ENCODE assay signal across 10 cellular contexts in genomic region chr5:40441733-40442132, GRCh38.
DNase-seq lines count a peak whose midpoint lies in the region; ATAC-seq and TF ChIP-seq lines count a peak whose summit lies in the region.
"Had no signal": no experiment of that assay in that cellular context is flagged by ENCODE, and none has a peak within 500 bp of the region (broad histone marks: within the 10 kb centered on the region; RNA-seq: fewer than 3 reads in every experiment).

No MANE protein-coding gene starts in this region.

- H2AFZ ChIP-seq in hepatocyte = no peak overlapping the region

- 77% methylated on average over 4 of the region's 4 CpGs for WGBS in hepatocyte (ENCODE audit: low lambda C conversion rate, missing lambda C conversion rate)
- 42 to 56% methylated on average over 4 of the region's 4 CpGs for WGBS in transverse colon (ENCODE audit: low coverage in 1 of 2), 2 donors

- H3K27ac Mint-ChIP-seq in activated CD8-positive, alpha-beta memory T cell treated with anti-CD3 and anti-CD28 coated beads, Interleukin-2, amount 10 ng/mL, durations not matched to agents 7 days and 5 days = peak overlapping the region; percentile 84

- peaks cover 52% of the 10 kb centered on the region for H3K4me1 Mint-ChIP-seq in activated CD8-positive, alpha-beta memory T cell treated with anti-CD3 and anti-CD28 coated beads, Interleukin-2, amount 10 ng/mL, durations not matched to agents 7 days and 5 days

- intact Hi-C loops in Right ventricle myocardium inferior (cut with DNase I) = no loop called here
- intact Hi-C loops in Right ventricle myocardium superior (cut with DNase I) = no loop called here
- intact Hi-C loops in transverse colon (cut with DNase I; ENCODE audit: low total_unique reads) = no loop called here

- no peaks in the 10 kb centered on the region for H3K9me2 ChIP-seq in hepatocyte (replicated peaks; ENCODE audit: insufficient read depth)

- H3K4me3 ChIP-seq in hepatocyte = no peak overlapping the region
- H3K4me3 ChIP-seq in transverse colon = no peak overlapping the region
- H3K4me3 ChIP-seq: psoas muscle had no signal

- TF ChIP-seq CTCF in hepatocyte (IDR thresholded peaks at IDR 0.05; ENCODE audit: poor library complexity) (no peak), transverse colon (IDR thresholded peaks at IDR 0.05) (no peak)

- H3K36me3 ChIP-seq in hepatocyte (replicated peaks; ENCODE audit: insufficient read depth, low read depth) = no peaks in the 10 kb centered on the region
- H3K36me3 ChIP-seq in transverse colon = no peaks in the 10 kb centered on the region

- H3K4me1 ChIP-seq in hepatocyte (ENCODE audit: insufficient read depth) = peaks cover 4% of the 10 kb centered on the region
- H3K4me1 ChIP-seq in transverse colon = peaks cover 3 to 33% (median 12%) of the 10 kb centered on the region in 4 donors
- H3K4me1 ChIP-seq: psoas muscle had no signal

- no peaks in the 10 kb centered on the region for H4K20me1 ChIP-seq in hepatocyte (ENCODE audit: insufficient read depth, poor library complexity, severe bottlenecking)

- ATAC-seq in Right ventricle myocardium inferior (no peak), Right ventricle myocardium superior (ENCODE audit: poor library complexity) (no peak)
- peak; percentile 55 for ATAC-seq in activated CD8-positive, alpha-beta memory T cell treated with anti-CD3 and anti-CD28 coated beads, Interleukin-2, amount 10 ng/mL, durations not matched to agents 7 days and 5 days
- ATAC-seq: psoas muscle had no signal

- no peaks in the 10 kb centered on the region for H3K79me2 ChIP-seq in hepatocyte

- H3K27ac ChIP-seq in hepatocyte (peak overlapping the region; percentile 89), transverse colon (peak overlapping the region; percentile 48 to 79 (median 64))
- H3K27ac ChIP-seq: psoas muscle had no signal

- H3K36me3 Mint-ChIP-seq in activated CD8-positive, alpha-beta memory T cell treated with anti-CD3 and anti-CD28 coated beads, Interleukin-2, amount 10 ng/mL, durations not matched to agents 7 days and 5 days = peaks cover 37% of the 10 kb centered on the region

- peak overlapping the region; percentile 52 for H3K4me2 ChIP-seq in hepatocyte

- no peak for TF ChIP-seq EP300 in transverse colon (IDR thresholded peaks at IDR 0.05; ENCODE audit: low read depth)

- H3K4me3 Mint-ChIP-seq in activated CD8-positive, alpha-beta memory T cell treated with anti-CD3 and anti-CD28 coated beads, Interleukin-2, amount 10 ng/mL, durations not matched to agents 7 days and 5 days = peak overlapping the region; percentile 33

- no peak for TF ChIP-seq POLR2A in transverse colon (IDR thresholded peaks at IDR 0.05)

- H3K27me3 Mint-ChIP-seq in activated CD8-positive, alpha-beta memory T cell treated with anti-CD3 and anti-CD28 coated beads, Interleukin-2, amount 10 ng/mL, durations not matched to agents 7 days and 5 days = no peaks in the 10 kb centered on the region

- H3K27me3 ChIP-seq in hepatocyte = no peaks in the 10 kb centered on the region
- no peaks in the 10 kb centered on the region for H3K27me3 ChIP-seq in transverse colon

- in situ Hi-C loops in transverse colon (cut with MboI; ENCODE audit: low pct_ligation_motif_present in 1 of 4, low pct_unique_long_range_greater_than_20kb in 1 of 4, low sequenced_read_pairs in 3 of 4) = no loop called here

- H3K9me3 Mint-ChIP-seq in activated CD8-positive, alpha-beta memory T cell treated with anti-CD3 and anti-CD28 coated beads, Interleukin-2, amount 10 ng/mL, durations not matched to agents 7 days and 5 days (ENCODE audit: low read depth) = peaks cover 18% of the 10 kb centered on the region

- DNase-seq in Right ventricle myocardium inferior (ENCODE audit: missing footprints) (peak; percentile 42), Right ventricle myocardium superior (no peak), hepatocyte (ENCODE audit: low spot score) (peak; percentile 40), transverse colon (peak; percentile 73), midbrain (lab: John Stamatoyannopoulos, UW) (no peak), NOMO-1 (lab: John Stamatoyannopoulos, UW; ENCODE audit: unreplicated experiment in 2 of 2) (no peak), iPS-NIHi11 (ENCODE audit: low spot score) (no peak)
- DNase-seq in activated CD8-positive, alpha-beta memory T cell treated with anti-CD3 and anti-CD28 coated beads, Interleukin-2, amount 10 ng/mL, durations not matched to agents 7 days and 5 days = peak; percentile 56
- DNase-seq: activated CD4-positive, CD25-positive, alpha-beta regulatory T cell treated with anti-CD3 and anti-CD28 coated beads, Interleukin-2, amount 50 U/mL, for 72 hours; psoas muscle had no signal

- H3K9me3 ChIP-seq in hepatocyte (ENCODE audit: low read depth) = no peaks in the 10 kb centered on the region
- no peaks in the 10 kb centered on the region for H3K9me3 ChIP-seq in transverse colon

- CTCF ChIA-PET in activated CD8-positive, alpha-beta memory T cell treated with anti-CD3 and anti-CD28 coated beads, Interleukin-2, amount 10 ng/mL, durations not matched to agents 7 days and 5 days (lab: Charles Lee) = interaction anchor here (0.9 to 1.6 kb wide), 8 partner anchors 11 to 345 kb away, joined by 3 to 4 read pairs (median 3); no protein-coding TSS in a partner anchor

Comparison
In these comparisons a context has a peak if more than half of its experiments do, and no peak if none do; other contexts are left out.
1. DNase-seq: peak in Right ventricle myocardium inferior (single experiment), activated CD8-positive, alpha-beta memory T cell treated with anti-CD3 and anti-CD28 coated beads, Interleukin-2, amount 10 ng/mL, durations not matched to agents 7 days and 5 days (single experiment), hepatocyte (single experiment) and transverse colon (single experiment); none in Right ventricle myocardium superior (single experiment), midbrain (single experiment), NOMO-1 (0 of 2) and iPS-NIHi11 (single experiment).